Comparison of ENCODE assay signal across 23 cellular contexts in the genomic region with DNA sequence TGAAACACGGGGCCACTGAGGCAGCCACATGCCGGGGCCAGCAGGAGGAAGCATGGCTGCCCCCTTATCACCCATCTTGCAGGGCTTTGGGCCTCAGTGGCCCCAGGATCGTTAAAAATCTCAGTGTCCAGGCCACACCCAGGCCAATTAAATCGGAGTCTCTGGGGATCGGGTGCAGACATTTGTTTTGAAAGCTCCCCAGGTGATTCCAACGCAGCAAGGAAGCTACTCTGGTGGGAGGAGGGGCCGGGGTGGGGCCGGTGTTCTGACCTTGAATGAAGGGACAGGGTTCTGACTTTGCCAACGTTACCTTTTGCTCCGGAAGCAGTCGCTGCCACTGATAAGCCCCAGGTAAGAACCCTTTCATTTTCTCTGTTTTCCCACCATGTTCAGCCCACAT.
"Had no signal": no experiment of that assay in that cellular context is flagged by ENCODE, and none has a peak within 500 bp of the region (broad histone marks: within the 10 kb centered on the region; RNA-seq: fewer than 3 reads in every experiment).

No MANE protein-coding gene starts in this region.

- H3K27me3 ChIP-seq: hepatocyte, ovary, right atrium auricular region, right lobe of liver, tibial nerve, upper lobe of left lung had no signal

- H3K36me3 ChIP-seq: heart right ventricle, left ventricle myocardium inferior, ovary, right atrium auricular region, right lobe of liver, upper lobe of left lung had no signal

- H3K4me1 ChIP-seq: heart right ventricle, left ventricle myocardium inferior, right atrium auricular region, right lobe of liver, tibial nerve, upper lobe of left lung had no signal

- H3K27ac ChIP-seq: heart right ventricle, hepatocyte, left ventricle myocardium inferior, ovary, right atrium auricular region, right lobe of liver, skin epidermis, tibial nerve, upper lobe of left lung had no signal

- H3K36me3 Mint-ChIP-seq: natural killer cell treated with Interleukin-12 subunit alpha and Interleukin-12 subunit beta and Interleukin-15 and Interleukin-18, amount 100 ng/mL, for 72 hours; stimulated activated effector memory CD8-positive, alpha-beta T cell treated with anti-CD3 and anti-CD28 coated beads, Interleukin-12 subunit alpha, Interleukin-12 subunit beta, amount 100 ng/mL, for 72 hours had no signal

- H3K4me2 ChIP-seq: hepatocyte had no signal

- H3K27me3 Mint-ChIP-seq: progenitor cell of endocrine pancreas had no signal

- H3K27ac Mint-ChIP-seq: naive thymus-derived CD4-positive, alpha-beta T cell; natural killer cell treated with Interleukin-12 subunit alpha and Interleukin-12 subunit beta and Interleukin-15 and Interleukin-18, amount 100 ng/mL, for 72 hours; progenitor cell of endocrine pancreas; stimulated activated effector memory CD8-positive, alpha-beta T cell treated with anti-CD3 and anti-CD28 coated beads, Interleukin-12 subunit alpha, Interleukin-12 subunit beta, amount 100 ng/mL, for 72 hours; stimulated activated naive CD8-positive, alpha-beta T cell treated with anti-CD3 and anti-CD28 coated beads, Interleukin-15, amount 100 ng/mL, for 72 hours had no signal

- H3K4me1 Mint-ChIP-seq: naive thymus-derived CD4-positive, alpha-beta T cell; stimulated activated effector memory CD8-positive, alpha-beta T cell treated with anti-CD3 and anti-CD28 coated beads, Interleukin-12 subunit alpha, Interleukin-12 subunit beta, amount 100 ng/mL, for 72 hours; stimulated activated naive CD8-positive, alpha-beta T cell treated with anti-CD3 and anti-CD28 coated beads, Interleukin-15, amount 100 ng/mL, for 72 hours had no signal

- DNase-seq: heart right ventricle; islet precursor cell; left ventricle myocardium inferior; mesendoderm; midbrain; mucosa of descending colon; naive thymus-derived CD4-positive, alpha-beta T cell; nucleus accumbens; ovary; right lobe of liver; stimulated activated CD4-positive, alpha-beta T cell treated with anti-CD3 and anti-CD28 coated beads, Interleukin-4, amount 100 ng/mL, for 24 hours; stimulated activated naive CD4-positive, alpha-beta T cell; stimulated activated naive CD8-positive, alpha-beta T cell treated with anti-CD3 and anti-CD28 coated beads, Interleukin-15, amount 100 ng/mL, for 72 hours; substantia nigra had no signal

- H2AFZ ChIP-seq: hepatocyte had no signal

- H3K4me3 ChIP-seq: heart right ventricle, hepatocyte, left ventricle myocardium inferior, lung, mucosa of descending colon, ovary, right atrium auricular region, right lobe of liver, skin epidermis, tibial nerve, upper lobe of left lung had no signal

- H3K9me3 ChIP-seq: mucosa of descending colon, right lobe of liver had no signal

- ATAC-seq: heart right ventricle; mucosa of descending colon; naive thymus-derived CD4-positive, alpha-beta T cell; natural killer cell treated with Interleukin-12 subunit alpha and Interleukin-12 subunit beta and Interleukin-15 and Interleukin-18, amount 100 ng/mL, for 72 hours; right lobe of liver; stimulated activated effector memory CD8-positive, alpha-beta T cell treated with anti-CD3 and anti-CD28 coated beads, Interleukin-12 subunit alpha, Interleukin-12 subunit beta, amount 100 ng/mL, for 72 hours; stimulated activated naive CD8-positive, alpha-beta T cell treated with anti-CD3 and anti-CD28 coated beads, Interleukin-15, amount 100 ng/mL, for 72 hours had no signal

- H3K4me3 Mint-ChIP-seq: naive thymus-derived CD4-positive, alpha-beta T cell; natural killer cell treated with Interleukin-12 subunit alpha and Interleukin-12 subunit beta and Interleukin-15 and Interleukin-18, amount 100 ng/mL, for 72 hours; stimulated activated effector memory CD8-positive, alpha-beta T cell treated with anti-CD3 and anti-CD28 coated beads, Interleukin-12 subunit alpha, Interleukin-12 subunit beta, amount 100 ng/mL, for 72 hours; stimulated activated naive CD8-positive, alpha-beta T cell treated with anti-CD3 and anti-CD28 coated beads, Interleukin-15, amount 100 ng/mL, for 72 hours had no signal
